ENCODE assay signal across 10 cellular contexts in the genomic region with DNA sequence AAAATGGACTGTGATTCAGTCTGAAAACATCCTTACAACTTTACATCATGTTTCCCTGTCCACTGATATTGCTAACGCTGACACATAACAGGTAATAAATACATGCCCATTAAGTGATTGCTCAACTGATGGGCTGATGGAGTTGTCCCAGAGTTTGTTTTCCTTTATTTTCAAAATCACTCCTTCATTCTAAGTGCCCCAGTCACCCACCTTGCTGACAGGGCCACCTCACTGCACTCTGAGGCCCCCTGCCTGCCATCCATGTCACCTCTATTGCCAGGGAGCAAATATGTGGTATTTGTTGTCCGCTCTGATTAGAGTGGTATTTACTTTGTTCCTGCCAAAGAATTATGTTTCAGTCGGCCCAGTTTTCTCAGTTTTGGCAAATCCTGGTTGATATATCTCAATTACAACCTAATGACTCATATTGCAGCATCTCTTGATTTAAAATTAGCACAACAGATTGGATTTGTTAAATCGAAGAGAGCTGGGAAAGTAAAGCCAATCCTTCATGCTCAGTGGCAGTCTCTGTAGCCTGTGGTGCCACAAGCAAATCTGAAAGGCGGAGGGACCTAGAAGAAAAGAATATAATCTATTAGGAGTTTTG.
DNase-seq lines count a peak whose midpoint lies in the region; ATAC-seq and TF ChIP-seq lines count a peak whose summit lies in the region.
"Had no signal": no experiment of that assay in that cellular context is flagged by ENCODE, and none has a peak within 500 bp of the region (broad histone marks: within the 10 kb centered on the region; RNA-seq: fewer than 3 reads in every experiment).

No MANE protein-coding gene starts in this region.

- no peak overlapping the region for H3K27ac Mint-ChIP-seq in nephron progenitor cell

- peaks cover 18% of the 10 kb centered on the region for H3K9me3 Mint-ChIP-seq in nephron progenitor cell

- H3K27me3 Mint-ChIP-seq in nephron progenitor cell (ENCODE audit: low read depth, poor library complexity), result peaks cover 5% of the 10 kb centered on the region

- H3K36me3 ChIP-seq in esophagus muscularis mucosa, result no peaks in the 10 kb centered on the region

- peaks cover 17% of the 10 kb centered on the region for H3K4me1 Mint-ChIP-seq in nephron progenitor cell

- 42% methylated on average over 5 of the region's 5 CpGs for WGBS in esophagus muscularis mucosa

- no peak for TF ChIP-seq EP300 in esophagus muscularis mucosa (IDR thresholded peaks at IDR 0.05)

- peaks cover 3 to 27% (median 21%) of the 10 kb centered on the region in 4 donors for H3K4me1 ChIP-seq in esophagus muscularis mucosa
- H3K4me1 ChIP-seq: parathyroid adenoma had no signal

- TF ChIP-seq CTCF in C4-2B (conservative IDR thresholded peaks at IDR 0.05) (peak; percentile 46), esophagus muscularis mucosa (IDR thresholded peaks at IDR 0.05) (peak in 1 of 3 experiments; percentile 20), nephron progenitor cell (IDR thresholded peaks at IDR 0.05) (peak; percentile 37)

- no peaks in the 10 kb centered on the region for H3K9me3 ChIP-seq in esophagus muscularis mucosa

- intact Hi-C loops in esophagus muscularis mucosa (cut with DNase I), result no loop called here

- TF ChIP-seq POLR2A in esophagus muscularis mucosa (IDR thresholded peaks at IDR 0.05; ENCODE audit: low read depth), result no peak

- H3K27ac ChIP-seq in C4-2B, result no peak overlapping the region
- peak overlapping the region; percentile 52 to 70 (median 64) for H3K27ac ChIP-seq in esophagus muscularis mucosa (replicated peaks in 1 of 4)
- H3K27ac ChIP-seq: parathyroid adenoma had no signal

- H3K27me3 ChIP-seq in esophagus muscularis mucosa, result no peaks in the 10 kb centered on the region

- H3K4me3 ChIP-seq in esophagus muscularis mucosa, result no peak overlapping the region

- peak; percentile 67 for DNase-seq in NCI-H226
- DNase-seq in esophagus muscularis mucosa (ENCODE audit: extremely low spot score), result no peak
- DNase-seq in nephron progenitor cell, result peak; percentile 10
- DNase-seq in NCI-H2227 (lab: John Stamatoyannopoulos, UW; ENCODE audit: unreplicated experiment), result no peak
- DNase-seq in stimulated activated CD4-positive, alpha-beta T cell treated with anti-CD3 and anti-CD28 coated beads, Interleukin-4, amount 100 ng/mL, for 24 hours, result no peak
- no peak for DNase-seq in NCI-H345 treated with DMSO at 0.1 percent for 48 hours (lab: John Stamatoyannopoulos, UW; ENCODE audit: unreplicated experiment)
- DNase-seq: NCI-H2171 had no signal

- no peaks in the 10 kb centered on the region for H3K36me3 Mint-ChIP-seq in nephron progenitor cell (ENCODE audit: low read depth)

- no peak for ATAC-seq in GM18873 (IDR thresholded peaks at IDR 0.05; ENCODE audit: low FRiP score, unreplicated experiment)

- H3K4me3 Mint-ChIP-seq in nephron progenitor cell, result no peak overlapping the region

Comparison
In these comparisons a context has a peak if more than half of its experiments do, and no peak if none do; other contexts are left out.
1. DNase-seq: peak in NCI-H226 (single experiment) and nephron progenitor cell (single experiment); none in esophagus muscularis mucosa (single experiment), NCI-H2227 (single experiment), stimulated activated CD4-positive, alpha-beta T cell treated with anti-CD3 and anti-CD28 coated beads, Interleukin-4, amount 100 ng/mL, for 24 hours (single experiment) and NCI-H345 treated with DMSO at 0.1 percent for 48 hours (single experiment).